8 cellular contexts compared by ENCODE assay signal in the genomic region with DNA sequence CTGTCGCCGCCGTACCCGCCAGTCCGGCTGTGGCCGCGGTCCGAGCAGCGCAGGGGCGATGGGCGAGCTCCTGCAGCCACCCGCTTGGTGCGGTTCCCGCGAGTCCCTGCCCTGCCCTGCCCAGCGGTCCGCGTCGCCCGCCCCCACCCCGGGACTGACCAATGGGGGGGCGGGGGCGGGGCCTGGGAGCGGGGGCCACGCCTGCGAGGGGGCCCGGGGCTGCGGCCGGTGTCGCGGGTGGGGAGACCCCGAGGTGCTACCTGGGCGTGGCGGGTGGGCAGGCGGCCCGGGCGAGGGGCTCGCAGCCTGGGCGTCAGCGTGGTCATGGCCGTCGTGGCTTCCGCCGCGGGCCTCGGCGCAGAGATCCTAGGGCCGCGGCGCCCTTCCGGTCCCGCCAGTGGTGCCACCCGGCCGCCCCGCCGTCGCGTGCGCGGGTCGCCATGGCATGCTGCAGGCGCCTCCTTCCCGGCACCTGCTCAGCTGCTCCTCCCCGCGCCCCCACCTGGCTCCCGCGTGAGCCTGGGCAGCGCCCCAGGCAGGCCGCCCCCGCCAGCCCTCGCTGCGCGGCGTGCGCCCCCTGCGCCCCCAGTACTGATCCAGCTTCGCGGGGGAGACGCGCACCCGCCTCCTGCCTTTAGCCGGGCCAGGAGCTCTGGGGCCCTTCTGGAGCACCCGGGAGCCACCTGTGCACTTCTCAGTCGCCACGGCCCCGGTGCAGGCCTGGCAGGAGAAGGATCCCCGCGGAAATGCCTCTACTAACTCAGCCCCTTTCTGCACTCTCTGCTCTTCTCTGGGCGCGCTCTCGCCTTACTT. TPM values are rescaled to one million over a fixed set of nuclear protein-coding genes. Genes with fewer than 3 reads are reported as not detected.
DNase-seq lines count a peak whose midpoint lies in the region; ATAC-seq and TF ChIP-seq lines count a peak whose summit lies in the region.

Gene BMP8B, minus strand, starts transcription at position 108 of the 813 bp plus-strand sequence. CDS start 380 bp downstream, outside the sequence.

- H3K4me1 ChIP-seq in CD4-positive, CD25-positive, alpha-beta regulatory T cell (ENCODE audit: control insufficient read depth, insufficient read depth, low read length, poor library complexity, severe bottlenecking) = peaks cover 10% of the 10 kb centered on the region
- peaks cover 0 to 6% of the 10 kb centered on the region in 2 donors for H3K4me1 ChIP-seq in ascending aorta
- peaks cover 0 to 4% (median 0%) of the 10 kb centered on the region in 3 donors for H3K4me1 ChIP-seq in skeletal muscle tissue (ENCODE audit: control insufficient read depth in 3 of 3, insufficient read depth in 3 of 3, low read length in 3 of 3)

- H3K27ac Mint-ChIP-seq in CD4-positive, CD25-positive, alpha-beta regulatory T cell = peak within 1 kb of the TSS in 2 of 3 donors; percentile 36 to 91

- H3K4me3 Mint-ChIP-seq in CD4-positive, CD25-positive, alpha-beta regulatory T cell = peak within 1 kb of the TSS; percentile 58 to 88 (median 80)

- H3K4me3 ChIP-seq in CD4-positive, CD25-positive, alpha-beta regulatory T cell (ENCODE audit: low read depth, low read length) = no peak within 1 kb of the TSS
- H3K4me3 ChIP-seq in ascending aorta = peak within 1 kb of the TSS; percentile 58 to 66
- peak within 1 kb of the TSS; percentile 13 to 49 (median 30) for H3K4me3 ChIP-seq in skeletal muscle tissue (ENCODE audit: low read length in 3 of 3)

- no peaks in the 10 kb centered on the region for H3K36me3 ChIP-seq in CD4-positive, CD25-positive, alpha-beta regulatory T cell (ENCODE audit: control insufficient read depth, insufficient read depth, low read length)
- H3K36me3 ChIP-seq in ascending aorta (no peaks in the 10 kb centered on the region), skeletal muscle tissue (ENCODE audit: control insufficient read depth in 3 of 3, insufficient read depth in 3 of 3, low read length in 3 of 3) (no peaks in the 10 kb centered on the region)

- H3K9me3 ChIP-seq in CD4-positive, CD25-positive, alpha-beta regulatory T cell (ENCODE audit: control insufficient read depth in 2 of 2, low read length in 2 of 2) = no peaks in the 10 kb centered on the region
- no peaks in the 10 kb centered on the region for H3K9me3 ChIP-seq in ascending aorta
- H3K9me3 ChIP-seq in skeletal muscle tissue (ENCODE audit: control insufficient read depth in 3 of 3, low read length in 3 of 3) = no peaks in the 10 kb centered on the region

- no peak for TF ChIP-seq CTCF in ascending aorta (IDR thresholded peaks at IDR 0.05)

- H3K36me3 Mint-ChIP-seq in CD4-positive, CD25-positive, alpha-beta regulatory T cell = no peaks in the 10 kb centered on the region

- peaks cover 47% of the 10 kb centered on the region for H3K27me3 Mint-ChIP-seq in CD4-positive, CD25-positive, alpha-beta regulatory T cell

- peak; percentile 34 to 55 (median 37) for DNase-seq in CD4-positive, CD25-positive, alpha-beta regulatory T cell
- DNase-seq in M059J (ENCODE audit: low read depth) (peak; percentile 50), SKM-1 treated with dmso at 0.1 percent for 144 hours (lab: John Stamatoyannopoulos, UW; ENCODE audit: unreplicated experiment) (peak; percentile 53), ascending aorta (ENCODE audit: low spot score in 2 of 2) (peak in 1 of 2 donors; percentile 65), iPS-NIHi11 (ENCODE audit: low spot score) (peak; percentile 84), AG08395 (ENCODE audit: low spot score) (no peak)

- H3K27me3 ChIP-seq in CD4-positive, CD25-positive, alpha-beta regulatory T cell (ENCODE audit: control insufficient read depth, insufficient read depth, low read length) = no peaks in the 10 kb centered on the region
- peaks cover 10% of the 10 kb centered on the region for H3K27me3 ChIP-seq in ascending aorta
- peaks cover 17 to 29% (median 19%) of the 10 kb centered on the region in 3 donors for H3K27me3 ChIP-seq in skeletal muscle tissue (ENCODE audit: control insufficient read depth in 3 of 3, insufficient read depth in 3 of 3, low read length in 3 of 3)

- no peaks in the 10 kb centered on the region for H3K9me3 Mint-ChIP-seq in CD4-positive, CD25-positive, alpha-beta regulatory T cell

- H3K9ac ChIP-seq in skeletal muscle tissue (ENCODE audit: low read depth in 1 of 3, low read length in 3 of 3) = no peak within 1 kb of the TSS

- peak; percentile 59 to 63 for ATAC-seq in CD4-positive, CD25-positive, alpha-beta regulatory T cell (ENCODE audit: low read depth in 2 of 2)
- peak; percentile 65 for ATAC-seq in GM19372 (IDR thresholded peaks at IDR 0.05; ENCODE audit: low read depth, unreplicated experiment)

- intact Hi-C loops in ascending aorta (cut with DNase I) = no loop called here

- peaks cover 4 to 17% (median 7%) of the 10 kb centered on the region in 4 donors for H3K4me1 Mint-ChIP-seq in CD4-positive, CD25-positive, alpha-beta regulatory T cell

- H3K27ac ChIP-seq in CD4-positive, CD25-positive, alpha-beta regulatory T cell (ENCODE audit: insufficient read depth, low read length, poor library complexity, severe bottlenecking) = no peak within 1 kb of the TSS
- H3K27ac ChIP-seq in ascending aorta (no peak within 1 kb of the TSS), skeletal muscle tissue (ENCODE audit: low read depth, low read length) (no peak within 1 kb of the TSS)

RNA-seq across cellular contexts. Expression of gene BMP8B, which starts in this region (rescaled TPM):
- 0.39 TPM for total RNA-seq in CD4-positive, CD25-positive, alpha-beta regulatory T cell
- under 1 TPM in 3 of 4 donors, not detected in 1; 0.05 to 0.13 (median 0.07) TPM for polyA plus RNA-seq in CD4-positive, CD25-positive, alpha-beta regulatory T cell
- total RNA-seq in M059J (2014; rRNA removed; shearing (Covaris generic)) = 0.12 and 0.15 TPM in 2 replicates
- total RNA-seq in ascending aorta (not detected), skeletal muscle tissue (1.0 TPM)

Comparison
In these comparisons a context has a peak if more than half of its experiments do, and no peak if none do; other contexts are left out.
1. Peak in DNase-seq and ATAC-seq in CD4-positive, CD25-positive, alpha-beta regulatory T cell; RNA of the gene not detected or under 1 TPM.
2. Peak in DNase-seq in M059J; RNA of the gene not detected or under 1 TPM.